Comparison of ENCODE assay signal across 8 cellular contexts in the genomic region with DNA sequence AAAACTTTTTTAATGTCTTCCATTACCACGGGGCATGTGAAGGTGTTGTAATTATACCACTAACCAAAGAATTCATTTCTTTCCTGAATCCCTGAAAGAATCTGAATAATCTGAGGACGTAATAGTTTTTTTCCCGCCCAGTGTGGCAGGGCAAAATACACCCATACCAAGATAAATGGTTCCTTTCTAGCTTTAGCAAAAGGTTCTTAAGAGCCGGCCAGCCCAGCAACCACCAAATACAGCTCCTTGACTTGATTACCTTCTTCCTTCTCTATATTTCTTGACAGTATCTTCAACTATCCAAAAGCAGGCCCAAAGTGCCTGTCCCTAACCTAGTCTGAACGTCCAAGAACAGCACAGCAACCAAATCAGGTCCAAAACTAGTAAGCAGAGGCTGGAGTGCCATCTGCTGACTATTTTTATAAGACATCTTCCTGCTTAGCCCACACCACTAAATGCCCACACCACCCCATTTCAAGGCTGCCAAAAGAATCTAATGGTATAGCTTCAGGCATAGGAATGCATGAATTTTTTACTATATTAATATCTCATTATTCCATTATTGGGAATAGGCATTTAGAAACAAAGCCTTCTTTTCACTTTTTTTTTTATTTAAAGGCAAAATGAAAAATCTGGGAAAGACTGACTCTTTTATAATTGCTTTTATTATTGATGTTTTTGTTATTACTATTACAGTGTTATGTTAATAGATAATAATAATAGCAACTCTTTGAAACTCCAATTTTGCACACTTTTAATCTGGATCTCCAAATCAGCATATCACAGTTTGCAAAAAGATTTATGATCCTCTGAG.
A peak's percentile ranks its signal among the peaks of the same experiment; 100 is the strongest.
DNase-seq lines count a peak whose midpoint lies in the region; ATAC-seq and TF ChIP-seq lines count a peak whose summit lies in the region.

No MANE protein-coding gene starts in this region.

- peak; percentile 2 for DNase-seq in stimulated activated CD4-positive, alpha-beta T cell treated with anti-CD3 and anti-CD28 coated beads, Interleukin-1b, Interleukin-23, amount 100 ng/mL, for 48 hours
- DNase-seq in stimulated activated CD4-positive, alpha-beta T cell treated with anti-CD3 and anti-CD28 coated beads, Interleukin-2, amount 100 ng/mL, for 24 hours, result no peak
- DNase-seq in NCI-H1436 (lab: John Stamatoyannopoulos, UW), result peak; percentile 55
- peak; percentile 43 for DNase-seq in WERI-Rb-1
- DNase-seq in Right ventricle myocardium superior, result no peak
- DNase-seq in renal cortical epithelial cell (ENCODE audit: low read depth), result peak; percentile 39

- H3K36me3 ChIP-seq in WERI-Rb-1, result no peaks in the 10 kb centered on the region

- intact Hi-C loops in Right ventricle myocardium superior (cut with DNase I), result loop anchor here (5.0 kb wide), 1 partner anchor 1086 kb away; no protein-coding TSS in a partner anchor

- ATAC-seq in Right ventricle myocardium superior (ENCODE audit: poor library complexity) (peak; percentile 92), HG03196 (IDR thresholded peaks at IDR 0.05; ENCODE audit: unreplicated experiment) (no peak), GM21447 (IDR thresholded peaks at IDR 0.05; ENCODE audit: unreplicated experiment) (no peak)

- peak; percentile 58 for TF ChIP-seq CTCF in WERI-Rb-1 (IDR thresholded peaks at IDR 0.05; ENCODE audit: low read depth, low read length)

- peaks cover 17% of the 10 kb centered on the region for H3K27me3 ChIP-seq in WERI-Rb-1 (ENCODE audit: insufficient read depth, low read depth, severe bottlenecking)

- H3K9me3 ChIP-seq in WERI-Rb-1 (ENCODE audit: severe bottlenecking), result no peaks in the 10 kb centered on the region

- no peak overlapping the region for H3K27ac ChIP-seq in WERI-Rb-1

- no peak overlapping the region for H3K4me3 ChIP-seq in WERI-Rb-1 (ENCODE audit: low read depth, low read length)

Comparison
In these comparisons a context has a peak if more than half of its experiments do, and no peak if none do; other contexts are left out.
1. DNase-seq: peak in stimulated activated CD4-positive, alpha-beta T cell treated with anti-CD3 and anti-CD28 coated beads, Interleukin-1b, Interleukin-23, amount 100 ng/mL, for 48 hours (single experiment), NCI-H1436 (single experiment), WERI-Rb-1 (single experiment) and renal cortical epithelial cell (single experiment); none in stimulated activated CD4-positive, alpha-beta T cell treated with anti-CD3 and anti-CD28 coated beads, Interleukin-2, amount 100 ng/mL, for 24 hours (0 of 2) and Right ventricle myocardium superior (single experiment).